18 cellular contexts compared by ENCODE assay signal in the genomic region with DNA sequence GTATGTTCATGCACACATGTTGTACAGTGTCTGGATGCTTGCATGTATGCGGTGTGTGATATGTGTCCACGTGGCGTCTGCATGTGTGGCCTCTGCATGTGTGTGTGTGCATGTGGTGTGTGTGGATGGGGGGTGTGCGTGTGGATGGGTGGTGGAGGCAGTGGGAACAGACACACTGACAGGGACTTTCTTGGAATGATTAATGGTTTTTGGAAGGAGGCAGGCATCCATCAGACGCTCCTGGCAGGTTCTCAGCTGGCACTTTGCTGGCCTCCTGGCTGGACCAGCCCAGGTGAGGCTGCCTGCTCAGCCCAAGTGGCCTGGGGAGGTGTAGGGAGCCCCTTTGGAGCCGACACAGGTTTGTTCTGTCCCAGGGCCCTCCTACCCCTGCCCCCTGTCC.
"Had no signal": no experiment of that assay in that cellular context is flagged by ENCODE, and none has a peak within 500 bp of the region (broad histone marks: within the 10 kb centered on the region; RNA-seq: fewer than 3 reads in every experiment).

No MANE protein-coding gene starts in this region.

- H3K27ac ChIP-seq: thyroid gland had no signal

- H3K36me3 ChIP-seq: breast epithelium, thyroid gland had no signal

- H3K27ac Mint-ChIP-seq: activated CD4-positive, alpha-beta T cell treated with anti-CD3 and anti-CD28 coated beads, Interleukin-2, amount 10 ng/mL, durations not matched to agents 24 days and 14 days; activated CD8-positive, alpha-beta T cell treated with anti-CD3 and anti-CD28 coated beads for 36 hours; memory B cell had no signal

- H3K9me3 ChIP-seq: breast epithelium, thyroid gland had no signal

- H3K4me3 Mint-ChIP-seq: activated CD4-positive, alpha-beta T cell treated with anti-CD3 and anti-CD28 coated beads, Interleukin-2, amount 10 ng/mL, durations not matched to agents 24 days and 14 days; activated CD8-positive, alpha-beta T cell treated with anti-CD3 and anti-CD28 coated beads for 36 hours; memory B cell had no signal

- H3K27me3 ChIP-seq: breast epithelium, thyroid gland had no signal

- H3K36me3 Mint-ChIP-seq: memory B cell; naive thymus-derived CD8-positive, alpha-beta T cell had no signal

- H3K4me3 ChIP-seq: breast epithelium, thyroid gland had no signal

- DNase-seq: activated CD4-positive, alpha-beta T cell treated with anti-CD3 and anti-CD28 coated beads, Interleukin-2, amount 10 ng/mL, durations not matched to agents 24 days and 14 days; activated CD8-positive, alpha-beta T cell treated with anti-CD3 and anti-CD28 coated beads for 36 hours; activated effector memory CD4-positive, alpha-beta T cell treated with anti-CD3 and anti-CD28 coated beads, Interleukin-2, amount 50 U/mL, for 16 hours; activated naive CD4-positive, alpha-beta T cell treated with anti-CD3 and anti-CD28 coated beads, Interleukin-2, amount 50 U/mL, for 16 hours; activated T-cell treated with anti-CD3 and anti-CD28 coated beads, Interleukin-2, amount 50 U/mL, for 48 hours; aorta; effector CD4-positive, alpha-beta T cell; naive thymus-derived CD8-positive, alpha-beta T cell; nucleus accumbens; posterior cingulate gyrus; retina; stimulated activated CD4-positive, alpha-beta T cell treated with anti-CD3 and anti-CD28 coated beads, Interleukin-2, amount 100 ng/mL, for 24 hours; stimulated activated naive CD4-positive, alpha-beta T cell treated with Interleukin-2 at 50 U/mL for 16 hours; T-helper 1 cell; T1000; thyroid gland had no signal

- H3K9me3 Mint-ChIP-seq: activated CD4-positive, alpha-beta T cell treated with anti-CD3 and anti-CD28 coated beads, Interleukin-2, amount 10 ng/mL, durations not matched to agents 24 days and 14 days; activated CD8-positive, alpha-beta T cell treated with anti-CD3 and anti-CD28 coated beads for 36 hours; naive thymus-derived CD8-positive, alpha-beta T cell had no signal
